22 cellular contexts compared by ENCODE assay signal in the genomic region with DNA sequence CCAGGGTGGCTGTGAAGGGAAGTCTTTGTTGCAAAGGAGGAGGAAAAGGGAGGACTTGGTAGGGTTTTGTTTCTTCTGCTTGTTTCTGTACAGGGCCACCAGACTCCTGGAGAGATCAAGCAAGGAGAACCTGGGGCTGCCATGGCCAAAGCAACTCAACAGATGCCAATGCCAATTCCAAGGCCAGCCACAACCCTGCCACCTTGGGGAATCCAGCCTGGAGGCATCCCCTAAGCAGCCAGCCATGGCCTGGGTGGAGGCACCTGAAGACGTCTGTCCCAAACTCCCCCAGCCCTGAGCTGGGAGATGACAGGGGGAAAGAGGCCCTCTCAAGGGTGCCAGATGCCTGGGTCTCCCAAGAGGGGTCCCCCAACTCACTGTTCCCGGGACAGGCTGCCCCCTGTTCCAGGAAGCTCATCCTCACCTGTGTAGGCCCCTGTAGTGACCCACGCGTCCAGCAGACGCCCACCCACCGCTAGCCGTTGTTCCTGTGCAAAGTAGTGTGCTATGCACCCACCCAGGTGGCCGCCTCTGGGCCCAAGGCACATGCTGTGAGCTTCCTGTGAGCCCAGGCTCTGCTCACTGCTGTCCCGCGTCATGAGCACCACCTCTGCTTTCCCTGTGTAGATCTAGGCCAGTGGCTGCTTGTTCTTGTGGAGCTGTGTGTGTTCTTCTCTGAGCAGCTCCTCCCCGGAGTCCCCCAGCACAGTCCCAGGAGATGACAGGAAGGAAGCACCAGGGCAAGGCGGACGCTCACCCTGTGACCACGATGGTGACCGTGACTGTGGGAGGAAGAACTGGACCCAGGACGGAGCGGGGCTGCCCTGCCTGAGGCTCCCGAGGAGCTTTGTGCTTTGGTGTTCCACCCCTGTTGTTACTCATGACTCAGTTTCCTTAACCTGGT.
"Had no signal": no experiment of that assay in that cellular context is flagged by ENCODE, and none has a peak within 500 bp of the region (broad histone marks: within the 10 kb centered on the region; RNA-seq: fewer than 3 reads in every experiment).

No MANE protein-coding gene starts in this region.

- H3K27ac Mint-ChIP-seq: memory B cell; natural killer cell treated with Interleukin-12 subunit alpha and Interleukin-12 subunit beta and Interleukin-15 and Interleukin-18, amount 100 ng/mL, for 72 hours; stimulated activated naive B cell treated with anti-CD40 and anti-IgM and Interleukin-4, amounts not matched to agents 10 μg/mL and 1 μg/mL and 100 μg/mL, for 72 hours; stimulated activated naive CD8-positive, alpha-beta T cell treated with anti-CD3 and anti-CD28 coated beads, Interleukin-15, Interleukin-2, amounts not matched to agents 100 ng/mL and 50 ng/mL, for 24 hours; type B pancreatic cell had no signal

- DNase-seq: heart right ventricle; islet precursor cell; left ventricle myocardium inferior; midbrain; mucosa of descending colon; naive thymus-derived CD4-positive, alpha-beta T cell; nucleus accumbens; ovary; retina; stimulated activated CD4-positive, alpha-beta T cell treated with anti-CD3 and anti-CD28 coated beads, Interleukin-12 subunit alpha, Interleukin-12 subunit beta, amount 100 ng/mL, for 4 hours; stimulated activated CD4-positive, alpha-beta T cell treated with anti-CD3 and anti-CD28 coated beads, Interleukin-15, amount 100 ng/mL, for 24 hours; stimulated activated CD4-positive, alpha-beta T cell treated with anti-CD3 and anti-CD28 coated beads, Interleukin-2, amount 100 ng/mL, for 24 hours; stimulated activated CD4-positive, alpha-beta T cell treated with anti-CD3 and anti-CD28 coated beads, Interleukin-4, amount 100 ng/mL, for 1 hour; stimulated activated naive B cell treated with anti-CD40 and anti-IgM and Interleukin-4, amounts not matched to agents 10 μg/mL and 1 μg/mL and 100 μg/mL, for 72 hours; substantia nigra; uterus had no signal

- ATAC-seq: mucosa of descending colon; naive thymus-derived CD4-positive, alpha-beta T cell; right cardiac atrium; sciatic nerve; stimulated activated naive B cell treated with anti-CD40 and anti-IgM and Interleukin-4, amounts not matched to agents 10 μg/mL and 1 μg/mL and 100 μg/mL, for 72 hours had no signal

- H3K9me3 Mint-ChIP-seq: memory B cell; naive thymus-derived CD4-positive, alpha-beta T cell; natural killer cell treated with Interleukin-12 subunit alpha and Interleukin-12 subunit beta and Interleukin-15 and Interleukin-18, amount 100 ng/mL, for 72 hours; stimulated activated naive B cell treated with anti-CD40 and anti-IgM and Interleukin-4, amounts not matched to agents 10 μg/mL and 1 μg/mL and 100 μg/mL, for 72 hours; stimulated activated naive CD8-positive, alpha-beta T cell treated with anti-CD3 and anti-CD28 coated beads, Interleukin-15, Interleukin-2, amounts not matched to agents 100 ng/mL and 50 ng/mL, for 24 hours; type B pancreatic cell had no signal

- H3K27me3 Mint-ChIP-seq: natural killer cell treated with Interleukin-12 subunit alpha and Interleukin-12 subunit beta and Interleukin-15 and Interleukin-18, amount 100 ng/mL, for 72 hours; stimulated activated naive CD8-positive, alpha-beta T cell treated with anti-CD3 and anti-CD28 coated beads, Interleukin-15, Interleukin-2, amounts not matched to agents 100 ng/mL and 50 ng/mL, for 24 hours had no signal

- H3K4me3 Mint-ChIP-seq: memory B cell; naive thymus-derived CD4-positive, alpha-beta T cell; natural killer cell treated with Interleukin-12 subunit alpha and Interleukin-12 subunit beta and Interleukin-15 and Interleukin-18, amount 100 ng/mL, for 72 hours; stimulated activated naive CD8-positive, alpha-beta T cell treated with anti-CD3 and anti-CD28 coated beads, Interleukin-15, Interleukin-2, amounts not matched to agents 100 ng/mL and 50 ng/mL, for 24 hours; type B pancreatic cell had no signal
